8 cellular contexts compared by ENCODE assay signal in the genomic region with DNA sequence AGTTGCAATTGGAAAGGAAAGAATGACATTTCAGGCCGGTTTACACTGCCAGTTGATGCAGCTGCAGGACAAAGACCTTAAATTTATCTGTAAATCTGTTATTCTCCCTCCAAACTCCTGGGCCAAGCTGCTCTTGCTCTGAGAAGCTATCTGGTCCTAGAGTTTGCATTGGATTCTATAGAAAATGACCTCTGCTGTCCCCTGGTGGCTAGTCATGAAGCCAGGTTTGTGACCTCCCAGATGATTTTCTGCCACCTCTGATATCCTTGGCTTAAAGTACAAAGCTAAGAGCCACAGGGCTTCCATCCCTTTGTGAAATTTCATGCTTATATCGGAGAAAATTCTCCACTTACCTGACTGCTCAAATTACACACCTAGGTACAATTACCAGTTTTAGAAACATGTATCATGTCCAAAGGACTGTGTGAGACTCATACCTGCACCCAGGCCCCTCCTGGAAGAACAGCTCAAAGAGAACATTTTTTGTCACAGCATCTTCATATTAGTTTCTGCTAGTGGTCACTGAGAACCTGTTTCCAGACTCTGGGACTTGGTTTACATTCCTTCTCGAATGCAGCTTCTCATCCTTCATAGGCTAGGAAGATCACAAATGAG. TPM values are rescaled to one million over a fixed set of nuclear protein-coding genes. Genes with fewer than 3 reads are reported as not detected.
A peak's percentile ranks its signal among the peaks of the same experiment; 100 is the strongest.
DNase-seq lines count a peak whose midpoint lies in the region; ATAC-seq, FAIRE-seq and TF ChIP-seq lines count a peak whose summit lies in the region.

No MANE protein-coding gene starts in this region.

- H3K79me2 ChIP-seq in osteoblast (ENCODE audit: insufficient read depth, low read length) = no peaks in the 10 kb centered on the region

- WGBS in esophagus squamous epithelium, 2 donors = 31 to 44% methylated on average over 3 of the region's 3 CpGs

- no peaks in the 10 kb centered on the region for H4K20me1 ChIP-seq in osteoblast (ENCODE audit: insufficient read depth, low read length)

- no peak overlapping the region for H3K4me2 ChIP-seq in osteoblast (ENCODE audit: insufficient read depth, low read length)

- no peaks in the 10 kb centered on the region for H3K36me3 ChIP-seq in esophagus squamous epithelium
- H3K36me3 ChIP-seq in osteoblast (ENCODE audit: insufficient read depth, low read length) = no peaks in the 10 kb centered on the region

- DNase-seq in GM12865 (ENCODE audit: low read depth) = peak; percentile 52
- peak; percentile 9 for DNase-seq in NCI-H2029 (lab: John Stamatoyannopoulos, UW)
- DNase-seq in activated CD4-positive, alpha-beta T cell treated with anti-CD3 and anti-CD28 coated beads, Interleukin-2, amount 50 U/mL, for 4 hours = peak; percentile 5 to 20
- DNase-seq in esophagus squamous epithelium (lab: John Stamatoyannopoulos, UW) = no peak
- DNase-seq in osteoblast (ENCODE audit: insufficient read length, low spot score, missing footprints) = no peak

- no peak overlapping the region for H2AFZ ChIP-seq in osteoblast (ENCODE audit: low read length)

- peak; percentile 88 for TF ChIP-seq CTCF in GM12865 (IDR thresholded peaks at IDR 0.05; ENCODE audit: insufficient read depth, low read depth, low read length, missing control alignments)
- TF ChIP-seq CTCF in esophagus squamous epithelium (IDR thresholded peaks at IDR 0.05) = peak; percentile 33 to 80 (median 67)
- TF ChIP-seq CTCF in osteoblast (IDR thresholded peaks at IDR 0.05; ENCODE audit: extremely low read depth, low read depth, low read length) = peak; percentile 88

- H3K27ac ChIP-seq in esophagus squamous epithelium (no peak overlapping the region), osteoblast (ENCODE audit: low read depth, low read length) (no peak overlapping the region)

- H3K27me3 ChIP-seq in esophagus squamous epithelium = peaks cover 0 to 78% (median 0%) of the 10 kb centered on the region in 4 donors
- H3K27me3 ChIP-seq in osteoblast (ENCODE audit: insufficient read depth, low read length) = peaks cover 5% of the 10 kb centered on the region

- H3K9me3 ChIP-seq in esophagus squamous epithelium = no peaks in the 10 kb centered on the region
- no peaks in the 10 kb centered on the region for H3K9me3 ChIP-seq in osteoblast (ENCODE audit: low read depth, low read length)

- no peaks in the 10 kb centered on the region for H3K4me1 ChIP-seq in esophagus squamous epithelium
- no peaks in the 10 kb centered on the region for H3K4me1 ChIP-seq in osteoblast (ENCODE audit: insufficient read depth, low read length)

- intact Hi-C loops in esophagus squamous epithelium (cut with DNase I) = loop anchor here (10.0 kb wide), 1 partner anchor 100 kb away; no protein-coding TSS in a partner anchor

- TF ChIP-seq POLR2A in esophagus squamous epithelium (IDR thresholded peaks at IDR 0.05) = no peak

- no peak overlapping the region for H3K4me3 ChIP-seq in GM12865 (ENCODE audit: low read depth, low read length)
- H3K4me3 ChIP-seq in esophagus squamous epithelium = no peak overlapping the region
- no peak overlapping the region for H3K4me3 ChIP-seq in osteoblast (ENCODE audit: insufficient read depth, low read length)

- ATAC-seq in GM21717 (IDR thresholded peaks at IDR 0.05; ENCODE audit: unreplicated experiment) (no peak), HG03442 (IDR thresholded peaks at IDR 0.05; ENCODE audit: unreplicated experiment) (no peak)

- FAIRE-seq in A204.1 (lab: Jason Lieb, UNC) = peak; percentile 27

RNA-seq across cellular contexts. Expression of a gene that starts 28.9 kb away (rescaled TPM):
- total RNA-seq in esophagus squamous epithelium (10 to 100 TPM in 2 of 4 donors, 1 to 10 TPM in 2; 5.3 to 14.1 (median 11.1) TPM), osteoblast (18.5 and 20.6 TPM in 2 replicates)

RNA-seq across cellular contexts. Expression of a gene that starts 46.4 kb away (rescaled TPM):
- not detected for total RNA-seq in esophagus squamous epithelium
- total RNA-seq in osteoblast = not detected in 2 replicates

RNA-seq across cellular contexts. Expression of a gene that starts 54.7 kb away (rescaled TPM):
- total RNA-seq in esophagus squamous epithelium = 10 to 100 TPM; 14.9 to 22.9 (median 18.8) TPM
- total RNA-seq in osteoblast = 17.4 and 19.4 TPM in 2 replicates

Comparison
In these comparisons a context has a peak if more than half of its experiments do, and no peak if none do; other contexts are left out.
1. DNase-seq: peak in GM12865 (single experiment), NCI-H2029 (single experiment) and activated CD4-positive, alpha-beta T cell treated with anti-CD3 and anti-CD28 coated beads, Interleukin-2, amount 50 U/mL, for 4 hours (2 of 2); none in esophagus squamous epithelium (single experiment) and osteoblast (single experiment).
2. Peak in every context shown above with its lines, with median percentiles within 50 percentile points of each other: CTCF ChIP-seq.